In the genomic region with DNA sequence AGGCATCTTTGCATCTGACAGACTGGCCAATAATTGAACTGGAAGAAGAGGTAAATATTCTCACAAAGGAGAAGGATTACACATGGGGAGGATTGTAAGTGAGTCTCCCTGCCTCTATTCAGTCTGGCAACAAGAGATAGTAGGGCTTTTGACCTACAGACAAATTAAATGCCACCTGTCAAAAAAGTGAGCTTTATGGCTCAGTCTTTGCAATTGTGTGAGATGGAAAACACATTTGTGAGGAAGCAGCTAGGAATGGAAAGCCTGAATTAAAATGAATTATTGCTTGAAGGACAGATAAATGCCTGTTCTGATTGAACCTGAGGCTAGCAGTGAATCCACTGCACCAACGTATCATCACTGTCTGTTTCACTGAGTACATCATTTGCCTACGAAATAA, we compare ENCODE assay signal across 19 cellular contexts.
"Had no signal": no experiment of that assay in that cellular context is flagged by ENCODE, and none has a peak within 500 bp of the region (broad histone marks: within the 10 kb centered on the region; RNA-seq: fewer than 3 reads in every experiment).

No MANE protein-coding gene starts in this region.

- H3K4me1 ChIP-seq: SJSA1 had no signal

- H3K4me3 ChIP-seq: SJSA1 had no signal

- DNase-seq: KBM-7, MV-4-11, NCI-H1048, NCI-H1105, NCI-H1436 treated with DMSO at 0.1 percent for 48 hours, NCI-H187, NCI-H2029, NCI-H2107, NCI-H2171, NCI-H524, NCI-H526 treated with DMSO at 0.1 percent for 48 hours, NCI-H774, Right ventricle myocardium superior, RPMI8226, SIG-M5, SK-N-SH, SW 1271, T-cell had no signal

- H3K36me3 Mint-ChIP-seq: T-cell had no signal

- H3K27me3 ChIP-seq: SJSA1 had no signal

- H3K27me3 Mint-ChIP-seq: T-cell had no signal

- H3K4me3 Mint-ChIP-seq: T-cell had no signal

- H3K9me3 ChIP-seq: SJSA1, SK-N-SH had no signal

- H3K27ac ChIP-seq: SJSA1 had no signal

- H3K36me3 ChIP-seq: SJSA1 had no signal

- H3K27ac Mint-ChIP-seq: T-cell had no signal

- H3K4me1 Mint-ChIP-seq: T-cell had no signal

- ATAC-seq: T-cell had no signal
